In genomic region chr11:59186130-59186594, GRCh38 we compare ENCODE assay signal across 1 cellular context.
TF ChIP-seq lines count a peak whose summit lies in the region.

No MANE protein-coding gene starts in this region.

TF ChIP-seq in IMR-90, 13 proteins besides CTCF, POLR2A, EP300 and RAD21:
- TF ChIP-seq MAFK (IDR thresholded peaks at IDR 0.05; ENCODE audit: low read depth, low read length) (no peak), ELK1 (IDR thresholded peaks at IDR 0.05; ENCODE audit: borderline replicate concordance, low read depth, low read length) (no peak), CEBPB (IDR thresholded peaks at IDR 0.05; ENCODE audit: low read depth, low read length) (no peak), CHD1 (IDR thresholded peaks at IDR 0.05; ENCODE audit: low read depth, low read length) (no peak), NFE2L2 (IDR thresholded peaks at IDR 0.05; ENCODE audit: low read depth, low read length) (no peak), SMC3 (IDR thresholded peaks at IDR 0.05; ENCODE audit: low read depth, low read length) (no peak), RFX5 (IDR thresholded peaks at IDR 0.05; ENCODE audit: low read depth, low read length) (no peak), RCOR1 (IDR thresholded peaks at IDR 0.05; ENCODE audit: insufficient replicate concordance, low read length) (no peak), BHLHE40 (IDR thresholded peaks at IDR 0.05; ENCODE audit: low read depth, low read length) (no peak), MXI1 (IDR thresholded peaks at IDR 0.05; ENCODE audit: borderline replicate concordance, low read depth, low read length) (no peak), MAZ (IDR thresholded peaks at IDR 0.05; ENCODE audit: borderline replicate concordance, low read depth, low read length) (no peak), FOS (IDR thresholded peaks at IDR 0.05; ENCODE audit: low read depth, low read length) (no peak)
- TF ChIP-seq, protein P1, sequence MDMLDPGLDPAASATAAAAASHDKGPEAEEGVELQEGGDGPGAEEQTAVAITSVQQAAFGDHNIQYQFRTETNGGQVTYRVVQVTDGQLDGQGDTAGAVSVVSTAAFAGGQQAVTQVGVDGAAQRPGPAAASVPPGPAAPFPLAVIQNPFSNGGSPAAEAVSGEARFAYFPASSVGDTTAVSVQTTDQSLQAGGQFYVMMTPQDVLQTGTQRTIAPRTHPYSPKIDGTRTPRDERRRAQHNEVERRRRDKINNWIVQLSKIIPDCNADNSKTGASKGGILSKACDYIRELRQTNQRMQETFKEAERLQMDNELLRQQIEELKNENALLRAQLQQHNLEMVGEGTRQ (IDR thresholded peaks at IDR 0.05; ENCODE audit: low read depth, low read length) = no peak
